Comparison of ENCODE assay signal across 10 cellular contexts in the genomic region with DNA sequence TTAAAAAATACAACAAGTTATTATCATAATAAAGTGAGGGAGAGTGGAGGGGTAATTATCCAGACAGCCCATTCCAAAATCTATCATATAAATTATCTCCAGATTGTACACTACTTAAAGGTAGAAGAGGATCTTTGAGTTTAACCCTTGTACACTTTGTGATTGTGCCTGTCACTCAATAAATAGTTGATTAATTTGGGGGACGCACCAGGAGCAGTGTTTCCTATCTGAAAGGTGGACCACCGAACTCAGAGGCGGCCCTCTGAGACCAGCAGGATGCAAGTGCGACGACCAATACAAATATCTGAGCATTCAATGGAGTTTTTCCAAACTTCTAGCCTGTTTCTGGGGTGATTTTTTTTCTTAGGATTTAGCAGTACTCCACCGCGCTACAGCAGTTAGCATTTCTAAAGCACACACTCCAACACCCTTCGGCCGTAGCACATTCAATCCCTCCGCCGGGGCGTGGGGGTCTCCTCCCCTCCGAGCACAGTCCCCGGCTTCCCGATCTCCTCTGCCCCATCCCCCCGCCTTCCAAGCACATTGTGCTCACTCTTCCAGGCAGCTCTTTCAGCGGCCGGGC. TPM values are rescaled to one million over a fixed set of nuclear protein-coding genes. Genes with fewer than 3 reads are reported as not detected.
A peak's percentile ranks its signal among the peaks of the same experiment; 100 is the strongest.
DNase-seq lines count a peak whose midpoint lies in the region; ATAC-seq and TF ChIP-seq lines count a peak whose summit lies in the region.
"Had no signal": no experiment of that assay in that cellular context is flagged by ENCODE, and none has a peak within 500 bp of the region (broad histone marks: within the 10 kb centered on the region; RNA-seq: fewer than 3 reads in every experiment).

No MANE protein-coding gene starts in this region.

- TF ChIP-seq EP300 in sigmoid colon (IDR thresholded peaks at IDR 0.05), result no peak

- H3K79me2 ChIP-seq in PC-3 (ENCODE audit: low read length), result no peaks in the 10 kb centered on the region

- peak; percentile 19; the same call in 2 of the 3 replicates for ATAC-seq in SK-N-SH treated with all-trans-retinoic acid at 6 μM for 48 hours
- no peak for ATAC-seq in right cardiac atrium
- no peak for ATAC-seq in HG03571 (IDR thresholded peaks at IDR 0.05; ENCODE audit: unreplicated experiment)
- ATAC-seq in PC-3, result no peak

- BruUV-seq in PC-3 (replicated peaks; lab: Mats Ljungman, UMichigan), result no TSS peak

- H3K27me3 ChIP-seq in right cardiac atrium (ENCODE audit: control insufficient read depth, insufficient read depth), result no peaks in the 10 kb centered on the region
- peaks cover 22 to 88% (median 48%) of the 10 kb centered on the region in 3 donors for H3K27me3 ChIP-seq in sigmoid colon
- H3K27me3 ChIP-seq in PC-3 (ENCODE audit: low read length), result peaks cover 62% of the 10 kb centered on the region

- WGBS in right cardiac atrium, result 3% methylated on average over 18 of the region's 18 CpGs
- 6 to 7% methylated on average over 18 of the region's 18 CpGs for WGBS in sigmoid colon, 2 donors

- H3K36me3 ChIP-seq in sigmoid colon, result no peaks in the 10 kb centered on the region
- H3K36me3 ChIP-seq in PC-3 (ENCODE audit: low read depth, low read length), result no peaks in the 10 kb centered on the region

- H3K4me3 ChIP-seq in right cardiac atrium (ENCODE audit: low read length) (peak overlapping the region; percentile 80), sigmoid colon (peak overlapping the region; percentile 30 to 60 (median 50)), PC-3 (ENCODE audit: low read length) (no peak overlapping the region)

- CTCF ChIA-PET in PC-3 (lab: Charles Lee), result no interaction called here

- intact Hi-C loops in right cardiac atrium (cut with DNase I), result loop anchor here in 2 of 4 donors (2.0 to 5.0 kb wide), 2 partner anchors 124 to 133 kb away; no protein-coding TSS in a partner anchor
- intact Hi-C loops in sigmoid colon (cut with DNase I), result no loop called here
- intact Hi-C loops in PC-3 (cut with micrococcal nuclease), result loop anchor here (10.0 kb wide), 1 partner anchor 153 kb away; the partner anchor contains the start of gene ADA2

- H3K4me2 ChIP-seq in PC-3 (ENCODE audit: low read length), result no peak overlapping the region

- H2AFZ ChIP-seq in PC-3 (ENCODE audit: low read length), result no peak overlapping the region

- DNase-seq in DMS 273 treated with DMSO at 0.1 percent for 48 hours (lab: John Stamatoyannopoulos, UW), result peak; percentile 46
- DNase-seq in DMS 273 (lab: John Stamatoyannopoulos, UW; ENCODE audit: unreplicated experiment), result no peak
- peak in 1 of 3 donors; percentile 83 for DNase-seq in right cardiac atrium
- peak; percentile 68 for DNase-seq in sigmoid colon
- no peak for DNase-seq in PC-3
- no peak for DNase-seq in NCI-H128 (lab: John Stamatoyannopoulos, UW; ENCODE audit: unreplicated experiment)
- DNase-seq: stimulated activated naive CD4-positive, alpha-beta T cell treated with Interleukin-2 at 50 U/mL for 16 hours had no signal

- H3K4me1 ChIP-seq in right cardiac atrium (ENCODE audit: control insufficient read depth, insufficient read depth, low read length) (no peaks in the 10 kb centered on the region), sigmoid colon (peaks cover 0 to 30% (median 24%) of the 10 kb centered on the region in 4 donors), PC-3 (ENCODE audit: insufficient read depth, low read length) (no peaks in the 10 kb centered on the region)

- no peaks in the 10 kb centered on the region for H3F3A ChIP-seq in PC-3 (ENCODE audit: low read length, unreplicated experiment)

- no peak for TF ChIP-seq POLR2A in sigmoid colon (IDR thresholded peaks at IDR 0.05)

- H3K27ac ChIP-seq in right cardiac atrium (ENCODE audit: low read length) (no peak overlapping the region), sigmoid colon (peak overlapping the region; percentile 45 to 62 (median 58)), PC-3 (ENCODE audit: low read length) (no peak overlapping the region)
- H3K27ac ChIP-seq: 22Rv1 had no signal

- H3K9ac ChIP-seq in PC-3 (ENCODE audit: low read length), result no peak overlapping the region

- no peaks in the 10 kb centered on the region for H3K9me2 ChIP-seq in PC-3 (replicated peaks; ENCODE audit: low read length)

- TF ChIP-seq CTCF in sigmoid colon (IDR thresholded peaks at IDR 0.05) (no peak), PC-3 (conservative IDR thresholded peaks at IDR 0.05; ENCODE audit: low read depth, low read length) (no peak)

- H3K9me3 ChIP-seq in right cardiac atrium (ENCODE audit: control insufficient read depth, low read length) (no peaks in the 10 kb centered on the region), sigmoid colon (no peaks in the 10 kb centered on the region), PC-3 (ENCODE audit: low read length) (no peaks in the 10 kb centered on the region)

- no peaks in the 10 kb centered on the region for H4K20me1 ChIP-seq in PC-3 (ENCODE audit: low read length)

- POLR2A ChIA-PET in PC-3 (lab: Charles Lee; ENCODE audit: unreplicated experiment), result no interaction called here

TF ChIP-seq in SK-N-SH treated with all-trans-retinoic acid at 6 μM for 48 hours, 23 proteins besides CTCF, POLR2A, EP300 and RAD21:
- TF ChIP-seq ZNF70 (CRISPR knock-in tag; IDR thresholded peaks at IDR 0.05) (no peak), TCF4 (CRISPR knock-in tag; IDR thresholded peaks at IDR 0.05; ENCODE audit: borderline replicate concordance) (no peak), BACH2 (CRISPR knock-in tag; IDR thresholded peaks at IDR 0.05; ENCODE audit: borderline replicate concordance) (no peak), RARB (CRISPR knock-in tag; IDR thresholded peaks at IDR 0.05) (no peak), ZNF8 (CRISPR knock-in tag; IDR thresholded peaks at IDR 0.05) (no peak), CSDC2 (CRISPR knock-in tag; IDR thresholded peaks at IDR 0.05) (no peak), PPARA (CRISPR knock-in tag; IDR thresholded peaks at IDR 0.05; ENCODE audit: borderline replicate concordance) (no peak), SNAI2 (CRISPR knock-in tag; IDR thresholded peaks at IDR 0.05) (no peak), ZFP3 (CRISPR knock-in tag; IDR thresholded peaks at IDR 0.05) (no peak), ARNTL (CRISPR knock-in tag; IDR thresholded peaks at IDR 0.05; ENCODE audit: borderline replicate concordance, low read depth) (no peak), ESRRG (CRISPR knock-in tag; IDR thresholded peaks at IDR 0.05) (no peak), ZNF565 (CRISPR knock-in tag; conservative IDR thresholded peaks at IDR 0.05; ENCODE audit: low read depth) (no peak), ZC3H10 (CRISPR knock-in tag; IDR thresholded peaks at IDR 0.05) (no peak)
- TF ChIP-seq, protein P1, sequence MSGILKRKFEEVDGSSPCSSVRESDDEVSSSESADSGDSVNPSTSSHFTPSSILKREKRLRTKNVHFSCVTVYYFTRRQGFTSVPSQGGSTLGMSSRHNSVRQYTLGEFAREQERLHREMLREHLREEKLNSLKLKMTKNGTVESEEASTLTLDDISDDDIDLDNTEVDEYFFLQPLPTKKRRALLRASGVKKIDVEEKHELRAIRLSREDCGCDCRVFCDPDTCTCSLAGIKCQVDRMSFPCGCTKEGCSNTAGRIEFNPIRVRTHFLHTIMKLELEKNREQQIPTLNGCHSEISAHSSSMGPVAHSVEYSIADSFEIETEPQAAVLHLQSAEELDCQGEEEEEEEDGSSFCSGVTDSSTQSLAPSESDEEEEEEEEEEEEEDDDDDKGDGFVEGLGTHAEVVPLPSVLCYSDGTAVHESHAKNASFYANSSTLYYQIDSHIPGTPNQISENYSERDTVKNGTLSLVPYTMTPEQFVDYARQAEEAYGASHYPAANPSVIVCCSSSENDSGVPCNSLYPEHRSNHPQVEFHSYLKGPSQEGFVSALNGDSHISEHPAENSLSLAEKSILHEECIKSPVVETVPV (CRISPR knock-in tag; IDR thresholded peaks at IDR 0.05), result no peak
- TF ChIP-seq, protein P2, sequence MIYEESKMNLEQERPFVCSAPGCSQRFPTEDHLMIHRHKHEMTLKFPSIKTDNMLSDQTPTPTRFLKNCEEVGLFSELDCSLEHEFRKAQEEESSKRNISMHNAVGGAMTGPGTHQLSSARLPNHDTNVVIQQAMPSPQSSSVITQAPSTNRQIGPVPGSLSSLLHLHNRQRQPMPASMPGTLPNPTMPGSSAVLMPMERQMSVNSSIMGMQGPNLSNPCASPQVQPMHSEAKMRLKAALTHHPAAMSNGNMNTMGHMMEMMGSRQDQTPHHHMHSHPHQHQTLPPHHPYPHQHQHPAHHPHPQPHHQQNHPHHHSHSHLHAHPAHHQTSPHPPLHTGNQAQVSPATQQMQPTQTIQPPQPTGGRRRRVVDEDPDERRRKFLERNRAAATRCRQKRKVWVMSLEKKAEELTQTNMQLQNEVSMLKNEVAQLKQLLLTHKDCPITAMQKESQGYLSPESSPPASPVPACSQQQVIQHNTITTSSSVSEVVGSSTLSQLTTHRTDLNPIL (CRISPR knock-in tag; IDR thresholded peaks at IDR 0.05; ENCODE audit: low read depth), result no peak
- TF ChIP-seq, protein P3, sequence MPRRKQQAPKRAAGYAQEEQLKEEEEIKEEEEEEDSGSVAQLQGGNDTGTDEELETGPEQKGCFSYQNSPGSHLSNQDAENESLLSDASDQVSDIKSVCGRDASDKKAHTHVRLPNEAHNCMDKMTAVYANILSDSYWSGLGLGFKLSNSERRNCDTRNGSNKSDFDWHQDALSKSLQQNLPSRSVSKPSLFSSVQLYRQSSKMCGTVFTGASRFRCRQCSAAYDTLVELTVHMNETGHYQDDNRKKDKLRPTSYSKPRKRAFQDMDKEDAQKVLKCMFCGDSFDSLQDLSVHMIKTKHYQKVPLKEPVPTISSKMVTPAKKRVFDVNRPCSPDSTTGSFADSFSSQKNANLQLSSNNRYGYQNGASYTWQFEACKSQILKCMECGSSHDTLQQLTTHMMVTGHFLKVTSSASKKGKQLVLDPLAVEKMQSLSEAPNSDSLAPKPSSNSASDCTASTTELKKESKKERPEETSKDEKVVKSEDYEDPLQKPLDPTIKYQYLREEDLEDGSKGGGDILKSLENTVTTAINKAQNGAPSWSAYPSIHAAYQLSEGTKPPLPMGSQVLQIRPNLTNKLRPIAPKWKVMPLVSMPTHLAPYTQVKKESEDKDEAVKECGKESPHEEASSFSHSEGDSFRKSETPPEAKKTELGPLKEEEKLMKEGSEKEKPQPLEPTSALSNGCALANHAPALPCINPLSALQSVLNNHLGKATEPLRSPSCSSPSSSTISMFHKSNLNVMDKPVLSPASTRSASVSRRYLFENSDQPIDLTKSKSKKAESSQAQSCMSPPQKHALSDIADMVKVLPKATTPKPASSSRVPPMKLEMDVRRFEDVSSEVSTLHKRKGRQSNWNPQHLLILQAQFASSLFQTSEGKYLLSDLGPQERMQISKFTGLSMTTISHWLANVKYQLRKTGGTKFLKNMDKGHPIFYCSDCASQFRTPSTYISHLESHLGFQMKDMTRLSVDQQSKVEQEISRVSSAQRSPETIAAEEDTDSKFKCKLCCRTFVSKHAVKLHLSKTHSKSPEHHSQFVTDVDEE (CRISPR knock-in tag; IDR thresholded peaks at IDR 0.05), result no peak

RNA-seq across cellular contexts. Expression of gene CECR2, which starts 1.0 kb away (rescaled TPM):
- 1 to 10 TPM; 4.1 to 8.3 (median 4.7) TPM for total RNA-seq in right cardiac atrium
- 3.4 TPM for polyA plus RNA-seq in right cardiac atrium
- total RNA-seq in sigmoid colon, result 1 to 10 TPM; 1.1 to 2.8 (median 1.6) TPM
- polyA plus RNA-seq in sigmoid colon, result under 1 TPM in 2 of 3 donors, not detected in 1; 0.39 to 0.60 TPM
- not detected in 2 replicates for total RNA-seq in PC-3 (2014; rRNA removed)

Comparison
In these comparisons a context has a peak if more than half of its experiments do, and no peak if none do; other contexts are left out.
1. DNase-seq: peak in DMS 273 treated with DMSO at 0.1 percent for 48 hours (single experiment) and sigmoid colon (single experiment); none in DMS 273 (single experiment), PC-3 (single experiment) and NCI-H128 (single experiment).
2. H3K27ac ChIP-seq: peak in sigmoid colon (4 of 4); none in right cardiac atrium (single experiment) and PC-3 (single experiment).